ENCODE assay signal across 8 cellular contexts in genomic region chr19:44689290-44690130, GRCh38. TPM values are rescaled to one million over a fixed set of nuclear protein-coding genes. Genes with fewer than 3 reads are reported as not detected.
DNase-seq lines count a peak whose midpoint lies in the region; ATAC-seq and TF ChIP-seq lines count a peak whose summit lies in the region.

No MANE protein-coding gene starts in this region.

- H3K27ac Mint-ChIP-seq in activated naive CD8-positive, alpha-beta T cell treated with anti-CD3 and anti-CD28 coated beads for 36 hours: no peak overlapping the region

- peaks cover 2% of the 10 kb centered on the region for H3K36me3 Mint-ChIP-seq in activated naive CD8-positive, alpha-beta T cell treated with anti-CD3 and anti-CD28 coated beads for 36 hours

- intact Hi-C loops in cardiac septum (cut with DNase I): loop anchor here (2.0 kb wide), 2 partner anchors 29 to 81 kb away; no protein-coding TSS in a partner anchor

- peaks cover 35% of the 10 kb centered on the region for H3K4me1 Mint-ChIP-seq in activated naive CD8-positive, alpha-beta T cell treated with anti-CD3 and anti-CD28 coated beads for 36 hours

- no peaks in the 10 kb centered on the region for H3K9me3 Mint-ChIP-seq in activated naive CD8-positive, alpha-beta T cell treated with anti-CD3 and anti-CD28 coated beads for 36 hours

- peak; percentile 82 for DNase-seq in DMS53 (lab: John Stamatoyannopoulos, UW)
- DNase-seq in Kasumi-1 (lab: John Stamatoyannopoulos, UW): peak; percentile 60 to 69
- DNase-seq in activated naive CD8-positive, alpha-beta T cell treated with anti-CD3 and anti-CD28 coated beads for 36 hours: peak; percentile 76
- DNase-seq in cardiac septum (ENCODE audit: low spot score): peak; percentile 84
- DNase-seq in putamen (ENCODE audit: low spot score): peak; percentile 14

- ATAC-seq in SK-N-SH treated with all-trans-retinoic acid at 6 μM for 48 hours (peak; percentile 68), GM21576 (IDR thresholded peaks at IDR 0.05; ENCODE audit: unreplicated experiment) (no peak), GM18861 (IDR thresholded peaks at IDR 0.05; ENCODE audit: unreplicated experiment) (no peak)

- no peak overlapping the region for H3K4me3 Mint-ChIP-seq in activated naive CD8-positive, alpha-beta T cell treated with anti-CD3 and anti-CD28 coated beads for 36 hours

- peaks cover 20% of the 10 kb centered on the region for H3K27me3 Mint-ChIP-seq in activated naive CD8-positive, alpha-beta T cell treated with anti-CD3 and anti-CD28 coated beads for 36 hours

TF ChIP-seq in SK-N-SH treated with all-trans-retinoic acid at 6 μM for 48 hours, 23 proteins besides CTCF, POLR2A, EP300 and RAD21:
- TF ChIP-seq CREB5 (CRISPR knock-in tag; IDR thresholded peaks at IDR 0.05; ENCODE audit: low read depth): no peak
- no peak for TF ChIP-seq CSRNP3 (CRISPR knock-in tag; IDR thresholded peaks at IDR 0.05)

RNA-seq across cellular contexts. Expression of gene CEACAM16, which starts 9.4 kb away (rescaled TPM):
- not detected for total RNA-seq in activated naive CD8-positive, alpha-beta T cell treated with anti-CD3 and anti-CD28 coated beads for 36 hours
- total RNA-seq in cardiac septum: not detected

RNA-seq across cellular contexts. Expression of gene CEACAM19, which starts 18.2 kb away (rescaled TPM):
- 1 to 10 TPM in 1 of 2 experiments, under 1 TPM in 1; 0.62 to 1.4 TPM for total RNA-seq in activated naive CD8-positive, alpha-beta T cell treated with anti-CD3 and anti-CD28 coated beads for 36 hours
- total RNA-seq in cardiac septum: 7.6 TPM

RNA-seq across cellular contexts. Expression of gene PVR, which starts 45.8 kb away (rescaled TPM):
- 10 to 100 TPM; 14.5 TPM for total RNA-seq in activated naive CD8-positive, alpha-beta T cell treated with anti-CD3 and anti-CD28 coated beads for 36 hours
- total RNA-seq in cardiac septum: 44.0 TPM

RNA-seq across cellular contexts. Expression of gene BCL3, which starts 59.0 kb away (rescaled TPM):
- 10 to 100 TPM; 19.0 to 23.8 TPM for total RNA-seq in activated naive CD8-positive, alpha-beta T cell treated with anti-CD3 and anti-CD28 coated beads for 36 hours
- total RNA-seq in cardiac septum: 41.5 TPM

Comparison
In these comparisons a context has a peak if more than half of its experiments do, and no peak if none do; other contexts are left out.
1. DNase-seq: peak in every context shown above with its lines; median percentile 84 in cardiac septum; 82 in DMS53; 76 in activated naive CD8-positive, alpha-beta T cell treated with anti-CD3 and anti-CD28 coated beads for 36 hours; 64 in Kasumi-1; 14 in putamen.